ENCODE assay signal across 9 cellular contexts in genomic region chr15:34318277-34319079, GRCh38. TPM values are rescaled to one million over a fixed set of nuclear protein-coding genes. Genes with fewer than 3 reads are reported as not detected.
A peak's percentile ranks its signal among the peaks of the same experiment; 100 is the strongest.
DNase-seq lines count a peak whose midpoint lies in the region; ATAC-seq, FAIRE-seq and TF ChIP-seq lines count a peak whose summit lies in the region.
"Had no signal": no experiment of that assay in that cellular context is flagged by ENCODE, and none has a peak within 500 bp of the region (broad histone marks: within the 10 kb centered on the region; RNA-seq: fewer than 3 reads in every experiment).

No MANE protein-coding gene starts in this region.

- TF ChIP-seq POLR2A in GM12878 (IDR thresholded peaks at IDR 0.05; ENCODE audit: low read depth, low read length) (no peak; the same call in 1 of the 2 replicates), sigmoid colon (IDR thresholded peaks at IDR 0.05) (peak in 1 of 2 donors; percentile 28)

- POLR2A ChIA-PET in GM12878 (lab: Charles Lee), result interaction anchor here (0.6 to 6.1 kb wide), 5 partner anchors 11 to 245 kb away, joined by 3 to 60 read pairs (median 12); partner anchors contain the start of gene SLC12A6

- H3K9me3 ChIP-seq in GM12878 (replicated peaks; ENCODE audit: control insufficient read depth, insufficient read depth, low read length) (no peaks in the 10 kb centered on the region; the same call in 1 of the 3 replicates), sigmoid colon (no peaks in the 10 kb centered on the region)

- peak overlapping the region; percentile 82 for H2AFZ ChIP-seq in GM12878 (ENCODE audit: control insufficient read depth, low read depth, low read length)

- H3K27me3 ChIP-seq in GM12878 (replicated peaks in 1 of 2; ENCODE audit: control insufficient read depth in 2 of 2, insufficient read depth in 2 of 2, low read length in 1 of 2) (no peaks in the 10 kb centered on the region), sigmoid colon (no peaks in the 10 kb centered on the region)

- ATAC-seq in GM18519 (IDR thresholded peaks at IDR 0.05; ENCODE audit: low FRiP score, unreplicated experiment), result peak; percentile 39
- ATAC-seq in HG03066 (IDR thresholded peaks at IDR 0.05; ENCODE audit: low read depth, unreplicated experiment), result peak; percentile 64
- peak; percentile 84 for ATAC-seq in GM12878
- ATAC-seq in HG03565 (IDR thresholded peaks at IDR 0.05; ENCODE audit: unreplicated experiment), result no peak

- H3K4me3 ChIP-seq in GM12878 (peak overlapping the region; percentile 68), iPS-11a (ENCODE audit: low read depth, low read length) (peak overlapping the region; percentile 44), sigmoid colon (peak overlapping the region; percentile 27 to 55 (median 50))

- no peaks in the 10 kb centered on the region for H4K20me1 ChIP-seq in GM12878 (ENCODE audit: control insufficient read depth, insufficient read depth)

- H3K79me2 ChIP-seq in GM12878 (ENCODE audit: control insufficient read depth, insufficient read depth, low read length), result peaks cover 88% of the 10 kb centered on the region

- TF ChIP-seq CTCF in GM12878 (IDR thresholded peaks at IDR 0.05 in 2 of 3, conservative IDR thresholded peaks at IDR 0.05 in 1 of 3; ENCODE audit: control insufficient read depth in 2 of 3, extremely low read depth in 1 of 3, insufficient read depth in 1 of 3, low read depth in 3 of 3, low read length in 3 of 3) (no peak), sigmoid colon (IDR thresholded peaks at IDR 0.05) (no peak)

- H3K4me1 ChIP-seq in GM12878 (ENCODE audit: control insufficient read depth, insufficient read depth, low read length) (peaks cover 16% of the 10 kb centered on the region), sigmoid colon (peaks cover 0 to 17% (median 15%) of the 10 kb centered on the region in 4 donors)

- TF ChIP-seq RAD21 in GM12878 (IDR thresholded peaks at IDR 0.05; ENCODE audit: insufficient read depth, low read depth, low read length), result no peak

- TSS peak; percentile 70 for BruUV-seq in GM12878 (replicated peaks; lab: Mats Ljungman, UMichigan)

- no peak for FAIRE-seq in GM12878 (lab: Jason Lieb, UNC)

- H3K27ac ChIP-seq in GM12878 (ENCODE audit: control insufficient read depth, insufficient read depth) (peak overlapping the region; percentile 90), sigmoid colon (peak overlapping the region; percentile 53 to 65 (median 61))

- no peak for TF ChIP-seq EP300 in GM12878 (IDR thresholded peaks at IDR 0.05; ENCODE audit: borderline replicate concordance in 1 of 2, control insufficient read depth in 1 of 2, low read depth in 2 of 2, low read length in 2 of 2)
- no peak for TF ChIP-seq EP300 in sigmoid colon (IDR thresholded peaks at IDR 0.05)

- H3K9ac ChIP-seq in GM12878 (ENCODE audit: control insufficient read depth, insufficient read depth, low read length), result peak overlapping the region; percentile 85

- intact Hi-C loops in GM12878 (cut with micrococcal nuclease; ENCODE audit: unreplicated experiment), result no loop called here
- intact Hi-C loops in sigmoid colon (cut with DNase I), result no loop called here

- SMC1A ChIA-PET in GM12878 (lab: Charles Lee; ENCODE audit: uncharacterized antibody, unreplicated experiment), result interaction anchor here (0.6 to 6.6 kb wide), 11 partner anchors 10 to 96 kb away, joined by 3 to 107 read pairs (median 4); partner anchors contain the start of genes LPCAT4, NOP10 and NUTM1

- WGBS in GM12878 (ENCODE audit: insufficient coverage, insufficient replicate concordance, low lambda C conversion rate, missing lambda C conversion rate), result 15% methylated on average over 10 of the region's 10 CpGs
- WGBS in sigmoid colon, 2 donors, result 1 to 8% methylated on average over 10 of the region's 10 CpGs

- DNase-seq in Ammon's horn (ENCODE audit: low spot score) (peak; percentile 63), NCI-H69 (lab: John Stamatoyannopoulos, UW) (peak; percentile 80), GM12878 (ENCODE audit: low read depth, low spot score) (no peak), sigmoid colon (peak; percentile 82)

- peaks cover 0 to 7% of the 10 kb centered on the region in 2 experiments; a peak in 1 of 4 replicates for H3K36me3 ChIP-seq in GM12878 (ENCODE audit: control insufficient read depth in 2 of 2, insufficient read depth in 2 of 2, low read length in 1 of 2)
- H3K36me3 ChIP-seq in sigmoid colon, result no peaks in the 10 kb centered on the region

- in situ Hi-C loops in GM12878 (cut with MboI), result no loop called here

- peak overlapping the region; percentile 86 for H3K4me2 ChIP-seq in GM12878 (ENCODE audit: control insufficient read depth, insufficient read depth)

- CTCF ChIA-PET in GM12878 (lab: Yijun Ruan, JAX), result interaction anchor here (0.6 to 4.6 kb wide), 11 partner anchors 7 to 269 kb away, joined by 3 to 26 read pairs (median 6); partner anchors contain the start of genes KATNBL1, LPCAT4, NOP10 and NUTM1

- RAD21 ChIA-PET in GM12878 (lab: Charles Lee; ENCODE audit: unreplicated experiment), result interaction anchor here (0.9 to 4.0 kb wide), 10 partner anchors 9 to 269 kb away, joined by 3 to 55 read pairs (median 6); partner anchors contain the start of genes LPCAT4 and SLC12A6

RNA-seq across cellular contexts. Expression of gene SLC12A6, which starts 19.1 kb away (rescaled TPM):
- total RNA-seq in GM12878 (2013; cell fraction: nucleolus; rRNA removed), result 335 and 348 TPM in 2 replicates
- 32.9 and 34.3 TPM in 2 replicates for total RNA-seq in GM12878 (2014; rRNA removed)
- total RNA-seq in GM12878 (2014; rRNA removed; fragmentation: Illumina TruSeq; extraction: Trizol), result 34.2 and 34.9 TPM in 2 replicates
- total RNA-seq in GM12878 (2021), result 33.2 and 36.3 TPM in 2 replicates
- 28.7 TPM for polyA plus RNA-seq in GM12878 (2011; ENCODE audit: low read depth)
- 94.4 and 94.8 TPM in 2 replicates for polyA plus RNA-seq in GM12878 (2011; rRNA removed)
- 49.3 and 58.0 TPM in 2 replicates for polyA plus RNA-seq in GM12878 (2011; cell fraction: cytosol; rRNA removed)
- polyA plus RNA-seq in GM12878 (2011; cell fraction: nucleus; rRNA removed), result 161 and 175 TPM in 2 replicates
- polyA plus RNA-seq in GM12878 (2012), result 35.6 and 42.7 TPM in 2 replicates
- polyA plus RNA-seq in GM12878 (2014; fragmentation: Illumina TruSeq; extraction: Trizol), result 52.3 and 61.7 TPM in 2 replicates
- 1 to 10 TPM; 4.7 to 4.8 TPM for polyA plus RNA-seq in GM12878 (2014; fragmentation: Nextera tagmentation; extraction: Ambion mirVana)
- polyA plus RNA-seq in GM12878 (2014; rRNA removed), result 42.7 and 51.7 TPM in 2 replicates
- polyA plus RNA-seq in GM12878 (2016; fragmentation: Nextera tagmentation; extraction: Ambion mirVana), result 10 to 100 TPM; 15.2 to 16.7 TPM
- 173 and 192 TPM in 2 replicates for polyA minus RNA-seq in GM12878 (2011; rRNA and poly(A)+ RNA removed)
- polyA minus RNA-seq in GM12878 (2011; cell fraction: cytosol; rRNA and poly(A)+ RNA removed), result 38.4 and 38.6 TPM in 2 replicates
- 137 and 166 TPM in 2 replicates for polyA minus RNA-seq in GM12878 (2011; cell fraction: nucleus; rRNA and poly(A)+ RNA removed)
- total RNA-seq in sigmoid colon, result 10 to 100 TPM; 14.3 to 22.7 (median 20.0) TPM
- 10 to 100 TPM in 1 of 3 donors, 1 to 10 TPM in 2; 1.4 to 10.1 (median 2.4) TPM for polyA plus RNA-seq in sigmoid colon

RNA-seq across cellular contexts. Expression of gene NOP10, which starts 24.5 kb away (rescaled TPM):
- 13.4 and 18.0 TPM in 2 replicates for total RNA-seq in GM12878 (2013; cell fraction: nucleolus; rRNA removed)
- 428 and 429 TPM in 2 replicates for total RNA-seq in GM12878 (2014; rRNA removed)
- total RNA-seq in GM12878 (2014; rRNA removed; fragmentation: Illumina TruSeq; extraction: Trizol), result 411 and 417 TPM in 2 replicates
- 225 and 230 TPM in 2 replicates for total RNA-seq in GM12878 (2021)
- polyA plus RNA-seq in GM12878 (2011; ENCODE audit: low read depth), result 395 TPM
- 441 and 556 TPM in 2 replicates for polyA plus RNA-seq in GM12878 (2011; rRNA removed)
- 578 and 762 TPM in 2 replicates for polyA plus RNA-seq in GM12878 (2011; cell fraction: cytosol; rRNA removed)
- 180 and 323 TPM in 2 replicates for polyA plus RNA-seq in GM12878 (2011; cell fraction: nucleus; rRNA removed)
- polyA plus RNA-seq in GM12878 (2012), result 229 and 266 TPM in 2 replicates
- polyA plus RNA-seq in GM12878 (2014; fragmentation: Illumina TruSeq; extraction: Trizol), result 492 and 609 TPM in 2 replicates
- 1,000 to 10,000 TPM; 1,758 to 1,778 TPM for polyA plus RNA-seq in GM12878 (2014; fragmentation: Nextera tagmentation; extraction: Ambion mirVana)
- polyA plus RNA-seq in GM12878 (2014; rRNA removed), result 518 and 534 TPM in 2 replicates
- 100 to 1,000 TPM; 590 to 634 TPM for polyA plus RNA-seq in GM12878 (2016; fragmentation: Nextera tagmentation; extraction: Ambion mirVana)
- polyA minus RNA-seq in GM12878 (2011; rRNA and poly(A)+ RNA removed), result 138 and 182 TPM in 2 replicates
- 52.2 and 56.8 TPM in 2 replicates for polyA minus RNA-seq in GM12878 (2011; cell fraction: cytosol; rRNA and poly(A)+ RNA removed)
- 25.5 and 34.1 TPM in 2 replicates for polyA minus RNA-seq in GM12878 (2011; cell fraction: nucleus; rRNA and poly(A)+ RNA removed)
- 100 to 1,000 TPM in 3 of 4 donors, 10 to 100 TPM in 1; 67.6 to 160 (median 118) TPM for total RNA-seq in sigmoid colon
- polyA plus RNA-seq in sigmoid colon, result 100 to 1,000 TPM; 245 to 532 (median 425) TPM

RNA-seq across cellular contexts. Expression of gene NUTM1, which starts 24.6 kb away (rescaled TPM):
- not detected in 2 replicates for total RNA-seq in GM12878 (2013; cell fraction: nucleolus; rRNA removed)
- total RNA-seq in GM12878 (2014; rRNA removed) (under 0.01 and 0.05 TPM in 2 replicates), GM12878 (2014; rRNA removed; fragmentation: Illumina TruSeq; extraction: Trizol) (not detected in 2 replicates), GM12878 (2021) (not detected in 2 replicates), sigmoid colon (not detected)
- 0.05 TPM for polyA plus RNA-seq in GM12878 (2011; ENCODE audit: low read depth)
- polyA plus RNA-seq in GM12878 (2011; rRNA removed) (not detected in 2 replicates), GM12878 (2014; fragmentation: Illumina TruSeq; extraction: Trizol) (not detected in 2 replicates), GM12878 (2014; fragmentation: Nextera tagmentation; extraction: Ambion mirVana) (not detected), GM12878 (2014; rRNA removed) (0.04 TPM in 1 of 2 replicates, not detected in the other), GM12878 (2016; fragmentation: Nextera tagmentation; extraction: Ambion mirVana) (under 1 TPM in 1 of 2 experiments, not detected in 1; 0.05 TPM), sigmoid colon (under 1 TPM in 1 of 3 donors, not detected in 2; 0.01 TPM)
- polyA plus RNA-seq in GM12878 (2011; cell fraction: cytosol; rRNA removed), result not detected in 2 replicates
- not detected in 2 replicates for polyA plus RNA-seq in GM12878 (2011; cell fraction: nucleus; rRNA removed)
- polyA plus RNA-seq in GM12878 (2012), result 0.03 and 0.07 TPM in 2 replicates
- not detected in 2 replicates for polyA minus RNA-seq in GM12878 (2011; rRNA and poly(A)+ RNA removed)
- polyA minus RNA-seq in GM12878 (2011; cell fraction: cytosol; rRNA and poly(A)+ RNA removed), result not detected in 2 replicates
- polyA minus RNA-seq in GM12878 (2011; cell fraction: nucleus; rRNA and poly(A)+ RNA removed), result not detected in 2 replicates
- total RNA-seq: temporal lobe had no signal

RNA-seq across cellular contexts. Expression of gene LPCAT4, which starts 48.5 kb away (rescaled TPM):
- 57.6 and 73.7 TPM in 2 replicates for total RNA-seq in GM12878 (2013; cell fraction: nucleolus; rRNA removed)
- total RNA-seq in GM12878 (2014; rRNA removed) (16.8 and 18.6 TPM in 2 replicates), GM12878 (2014; rRNA removed; fragmentation: Illumina TruSeq; extraction: Trizol) (17.3 and 18.9 TPM in 2 replicates), GM12878 (2021) (46.2 and 51.1 TPM in 2 replicates), sigmoid colon (10 to 100 TPM in 3 of 4 donors, 1 to 10 TPM in 1; 9.6 to 25.2 (median 15.6) TPM)
- 23.5 TPM for polyA plus RNA-seq in GM12878 (2011; ENCODE audit: low read depth)
- polyA plus RNA-seq in GM12878 (2011; rRNA removed) (26.7 and 44.0 TPM in 2 replicates), GM12878 (2014; fragmentation: Illumina TruSeq; extraction: Trizol) (23.9 and 38.2 TPM in 2 replicates), GM12878 (2014; fragmentation: Nextera tagmentation; extraction: Ambion mirVana) (10 to 100 TPM; 14.4 to 17.2 TPM), GM12878 (2014; rRNA removed) (47.6 and 57.2 TPM in 2 replicates), GM12878 (2016; fragmentation: Nextera tagmentation; extraction: Ambion mirVana) (10 to 100 TPM; 32.4 to 33.5 TPM), sigmoid colon (100 to 1,000 TPM in 1 of 3 donors, 10 to 100 TPM in 2; 24.5 to 122 (median 26.4) TPM)
- polyA plus RNA-seq in GM12878 (2011; cell fraction: cytosol; rRNA removed), result 62.3 and 67.5 TPM in 2 replicates
- 231 and 303 TPM in 2 replicates for polyA plus RNA-seq in GM12878 (2011; cell fraction: nucleus; rRNA removed)
- polyA plus RNA-seq in GM12878 (2012), result 37.8 and 45.9 TPM in 2 replicates
- 17.0 and 30.8 TPM in 2 replicates for polyA minus RNA-seq in GM12878 (2011; rRNA and poly(A)+ RNA removed)
- 13.1 and 14.0 TPM in 2 replicates for polyA minus RNA-seq in GM12878 (2011; cell fraction: cytosol; rRNA and poly(A)+ RNA removed)
- polyA minus RNA-seq in GM12878 (2011; cell fraction: nucleus; rRNA and poly(A)+ RNA removed), result 24.8 and 30.4 TPM in 2 replicates
